8 cellular contexts compared by ENCODE assay signal in the genomic region with DNA sequence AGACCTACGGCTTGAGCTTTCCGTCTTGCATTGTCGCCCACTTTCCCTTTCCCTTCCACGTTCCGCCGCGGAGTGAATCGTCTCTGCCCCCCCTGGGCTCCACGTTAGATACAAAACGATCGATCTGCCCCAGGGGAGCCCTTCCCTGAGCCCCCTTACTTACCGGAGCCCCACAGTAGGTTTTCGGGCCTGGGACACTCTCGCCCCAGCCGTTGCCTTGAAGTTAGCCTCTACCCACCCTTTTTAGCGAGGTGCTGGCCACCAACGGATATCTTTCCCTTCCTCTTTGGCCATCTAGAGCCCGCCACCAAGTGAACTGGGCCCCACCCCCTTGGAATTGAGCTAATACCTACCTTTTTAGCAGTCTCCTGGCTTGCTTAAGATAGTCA. TPM values are rescaled to one million over a fixed set of nuclear protein-coding genes. Genes with fewer than 3 reads are reported as not detected.
DNase-seq lines count a peak whose midpoint lies in the region; ATAC-seq lines count a peak whose summit lies in the region.

No MANE protein-coding gene starts in this region.

- peak overlapping the region; percentile 76 for H3K4me2 ChIP-seq in mesenchymal stem cell (ENCODE audit: low read length, poor library complexity, severe bottlenecking)

- H2AFZ ChIP-seq in mesenchymal stem cell (ENCODE audit: low read depth, low read length), result no peak overlapping the region

- no peak overlapping the region for H2BK12ac ChIP-seq in mesenchymal stem cell (ENCODE audit: low read length in 2 of 2)

- ATAC-seq in activated CD4-positive, alpha-beta T cell treated with anti-CD3 and anti-CD28 coated beads for 36 hours, result peak; percentile 4
- peak; percentile 12 for ATAC-seq in HG02642 (IDR thresholded peaks at IDR 0.05; ENCODE audit: poor library complexity, unreplicated experiment)
- ATAC-seq in activated CD8-positive, alpha-beta memory T cell treated with anti-CD3 and anti-CD28 coated beads, Interleukin-2, amount 10 ng/mL, durations not matched to agents 7 days and 5 days, result no peak

- H3K36me3 ChIP-seq in mesenchymal stem cell (ENCODE audit: control insufficient read depth in 1 of 2, insufficient read depth in 2 of 2, low read depth in 1 of 2, low read length in 2 of 2), result peaks cover 3 to 6% of the 10 kb centered on the region in 2 experiments

- POLR2A ChIA-PET in activated CD4-positive, alpha-beta T cell treated with anti-CD3 and anti-CD28 coated beads for 36 hours (lab: Charles Lee), result interaction anchor here (0.6 to 2.3 kb wide), 7 partner anchors 9 to 132 kb away, joined by 3 to 24 read pairs (median 6); partner anchors contain the start of genes DCAF4, PSEN1 and ZFYVE1

- H3K36me3 Mint-ChIP-seq in activated CD4-positive, alpha-beta T cell treated with anti-CD3 and anti-CD28 coated beads for 36 hours (ENCODE audit: low read depth), result peaks cover 30% of the 10 kb centered on the region
- peaks cover 22% of the 10 kb centered on the region for H3K36me3 Mint-ChIP-seq in activated CD8-positive, alpha-beta memory T cell treated with anti-CD3 and anti-CD28 coated beads, Interleukin-2, amount 10 ng/mL, durations not matched to agents 7 days and 5 days

- H3K27ac Mint-ChIP-seq in activated CD4-positive, alpha-beta T cell treated with anti-CD3 and anti-CD28 coated beads for 36 hours, result no peak overlapping the region
- no peak overlapping the region for H3K27ac Mint-ChIP-seq in activated CD8-positive, alpha-beta memory T cell treated with anti-CD3 and anti-CD28 coated beads, Interleukin-2, amount 10 ng/mL, durations not matched to agents 7 days and 5 days

- H3K4me1 Mint-ChIP-seq in activated CD4-positive, alpha-beta T cell treated with anti-CD3 and anti-CD28 coated beads for 36 hours, result peaks cover 36% of the 10 kb centered on the region
- H3K4me1 Mint-ChIP-seq in activated CD8-positive, alpha-beta memory T cell treated with anti-CD3 and anti-CD28 coated beads, Interleukin-2, amount 10 ng/mL, durations not matched to agents 7 days and 5 days, result peaks cover 44% of the 10 kb centered on the region

- no peak overlapping the region for H2BK5ac ChIP-seq in mesenchymal stem cell (ENCODE audit: low read depth, low read length, poor library complexity, severe bottlenecking)

- peak overlapping the region; percentile 69 to 94 for H3K4me3 ChIP-seq in mesenchymal stem cell (ENCODE audit: insufficient read depth in 1 of 2, low read depth in 1 of 2, low read length in 2 of 2)

- H4K91ac ChIP-seq in mesenchymal stem cell (ENCODE audit: low read length), result peak overlapping the region; percentile 78

- intact Hi-C loops in activated CD4-positive, alpha-beta T cell treated with anti-CD3 and anti-CD28 coated beads for 36 hours (cut with DNase I, micrococcal nuclease), result loop anchor here (1.0 to 10.0 kb wide), 13 partner anchors 32 to 1706 kb away; partner anchors contain the start of genes ALDH6A1 (in 2 of the 2), LIN52 (in 2 of the 2), PSEN1 (in 2 of the 2) and ZFYVE1 (in 2 of the 2)

- H3K27me3 ChIP-seq in mesenchymal stem cell (ENCODE audit: control insufficient read depth in 1 of 2, insufficient read depth in 1 of 2, low read length in 2 of 2), result no peaks in the 10 kb centered on the region

- no peaks in the 10 kb centered on the region for H3K9me3 Mint-ChIP-seq in activated CD4-positive, alpha-beta T cell treated with anti-CD3 and anti-CD28 coated beads for 36 hours (ENCODE audit: low read depth)
- H3K9me3 Mint-ChIP-seq in activated CD8-positive, alpha-beta memory T cell treated with anti-CD3 and anti-CD28 coated beads, Interleukin-2, amount 10 ng/mL, durations not matched to agents 7 days and 5 days (ENCODE audit: low read depth), result no peaks in the 10 kb centered on the region

- CTCF ChIA-PET in activated CD4-positive, alpha-beta T cell treated with anti-CD3 and anti-CD28 coated beads for 36 hours (lab: Charles Lee), result interaction anchor here (0.8 to 1.0 kb wide), 2 partner anchors 33 to 510 kb away, joined by 4 read pairs; partner anchors contain the start of gene ACOT2
- CTCF ChIA-PET in activated CD8-positive, alpha-beta memory T cell treated with anti-CD3 and anti-CD28 coated beads, Interleukin-2, amount 10 ng/mL, durations not matched to agents 7 days and 5 days (lab: Charles Lee), result interaction anchor here (1.0 to 1.8 kb wide), 8 partner anchors 10 to 133 kb away, joined by 3 to 8 read pairs (median 3); partner anchors contain the start of genes DCAF4 and ZFYVE1

- peak overlapping the region; percentile 45 for H2AK5ac ChIP-seq in mesenchymal stem cell (ENCODE audit: low read length, severe bottlenecking)

- peak overlapping the region; percentile 82 to 84 for H3K4ac ChIP-seq in mesenchymal stem cell (ENCODE audit: low read depth in 1 of 2, low read length in 2 of 2)

- no peaks in the 10 kb centered on the region for H3K9me3 ChIP-seq in mesenchymal stem cell (ENCODE audit: control insufficient read depth, low read length)

- peak overlapping the region; percentile 94 for H3K27ac ChIP-seq in mesenchymal stem cell (ENCODE audit: low read length, poor library complexity, severe bottlenecking)

- no peak overlapping the region for H2BK15ac ChIP-seq in mesenchymal stem cell (ENCODE audit: low read depth, poor library complexity, severe bottlenecking)

- H3K4me1 ChIP-seq in mesenchymal stem cell (ENCODE audit: control insufficient read depth, insufficient read depth, low read depth, low read length), result peaks cover 9% of the 10 kb centered on the region

- under 1% methylated on average over 18 of the region's 18 CpGs for WGBS in mesenchymal stem cell

- peaks cover 1% of the 10 kb centered on the region for H3K79me1 ChIP-seq in mesenchymal stem cell (replicated peaks; ENCODE audit: low read length, poor library complexity, severe bottlenecking)

- peak overlapping the region; percentile 99 for H3K9ac ChIP-seq in mesenchymal stem cell (ENCODE audit: low read length)

- H3K14ac ChIP-seq in mesenchymal stem cell (ENCODE audit: low read length in 2 of 2), result no peak overlapping the region

- no peak for DNase-seq in activated CD4-positive, alpha-beta T cell treated with anti-CD3 and anti-CD28 coated beads for 36 hours
- DNase-seq in activated CD4-positive, alpha-beta T cell treated with anti-CD3 and anti-CD28 coated beads for 4 hours, result no peak
- DNase-seq in NCI-H69 (lab: John Stamatoyannopoulos, UW) (peak; percentile 69), dermis blood vessel endothelial cell (peak; percentile 51), mesenchymal stem cell (peak; percentile 60), UCSD-AML1 (lab: John Stamatoyannopoulos, UW; ENCODE audit: unreplicated experiment) (no peak)
- no peak for DNase-seq in activated CD8-positive, alpha-beta memory T cell treated with anti-CD3 and anti-CD28 coated beads, Interleukin-2, amount 10 ng/mL, durations not matched to agents 7 days and 5 days

- peak overlapping the region; percentile 67 to 79 for H3K18ac ChIP-seq in mesenchymal stem cell (ENCODE audit: low read depth in 1 of 2, low read length in 2 of 2)

- H3K4me3 Mint-ChIP-seq in activated CD4-positive, alpha-beta T cell treated with anti-CD3 and anti-CD28 coated beads for 36 hours, result no peak overlapping the region
- H3K4me3 Mint-ChIP-seq in activated CD8-positive, alpha-beta memory T cell treated with anti-CD3 and anti-CD28 coated beads, Interleukin-2, amount 10 ng/mL, durations not matched to agents 7 days and 5 days, result no peak overlapping the region

- no peaks in the 10 kb centered on the region for H3K27me3 Mint-ChIP-seq in activated CD4-positive, alpha-beta T cell treated with anti-CD3 and anti-CD28 coated beads for 36 hours
- no peaks in the 10 kb centered on the region for H3K27me3 Mint-ChIP-seq in activated CD8-positive, alpha-beta memory T cell treated with anti-CD3 and anti-CD28 coated beads, Interleukin-2, amount 10 ng/mL, durations not matched to agents 7 days and 5 days

- H3K23ac ChIP-seq in mesenchymal stem cell (ENCODE audit: low read length in 2 of 2), result peak overlapping the region in 1 of 2 experiments; percentile 74

- H4K8ac ChIP-seq in mesenchymal stem cell (ENCODE audit: low read length), result peak overlapping the region; percentile 36

- H2BK120ac ChIP-seq in mesenchymal stem cell (ENCODE audit: low read depth, low read length), result peak overlapping the region; percentile 51

RNA-seq across cellular contexts. Expression of gene RBM25, which starts 0.6 kb away (rescaled TPM):
- total RNA-seq in activated CD4-positive, alpha-beta T cell treated with anti-CD3 and anti-CD28 coated beads for 36 hours, result 100 to 1,000 TPM in 1 of 2 experiments, 10 to 100 TPM in 1; 95.6 to 115 TPM
- total RNA-seq in dermis blood vessel endothelial cell, result 35.5 and 38.1 TPM in 2 replicates
- 71.1 TPM for polyA plus RNA-seq in mesenchymal stem cell (2013, experiment 1 of 2)
- 68.1 TPM for polyA plus RNA-seq in mesenchymal stem cell (2013, experiment 2 of 2)
- total RNA-seq in activated CD8-positive, alpha-beta memory T cell treated with anti-CD3 and anti-CD28 coated beads, Interleukin-2, amount 10 ng/mL, durations not matched to agents 7 days and 5 days, result 100 to 1,000 TPM; 107 to 117 TPM

RNA-seq across cellular contexts. Expression of gene ZFYVE1, which starts 32.0 kb away (rescaled TPM):
- total RNA-seq in activated CD4-positive, alpha-beta T cell treated with anti-CD3 and anti-CD28 coated beads for 36 hours, result 1 to 10 TPM; 8.3 to 9.4 TPM
- total RNA-seq in dermis blood vessel endothelial cell, result 21.3 and 22.4 TPM in 2 replicates
- 16.3 TPM for polyA plus RNA-seq in mesenchymal stem cell (2013, experiment 1 of 2)
- polyA plus RNA-seq in mesenchymal stem cell (2013, experiment 2 of 2), result 16.7 TPM
- 10 to 100 TPM; 13.9 to 14.7 TPM for total RNA-seq in activated CD8-positive, alpha-beta memory T cell treated with anti-CD3 and anti-CD28 coated beads, Interleukin-2, amount 10 ng/mL, durations not matched to agents 7 days and 5 days

Comparison
In these comparisons a context has a peak if more than half of its experiments do, and no peak if none do; other contexts are left out.
1. DNase-seq: peak in NCI-H69 (single experiment), dermis blood vessel endothelial cell (single experiment) and mesenchymal stem cell (single experiment); none in activated CD4-positive, alpha-beta T cell treated with anti-CD3 and anti-CD28 coated beads for 36 hours (single experiment), activated CD4-positive, alpha-beta T cell treated with anti-CD3 and anti-CD28 coated beads for 4 hours (0 of 2), activated CD8-positive, alpha-beta memory T cell treated with anti-CD3 and anti-CD28 coated beads, Interleukin-2, amount 10 ng/mL, durations not matched to agents 7 days and 5 days (single experiment) and UCSD-AML1 (single experiment).